In the genomic region with DNA sequence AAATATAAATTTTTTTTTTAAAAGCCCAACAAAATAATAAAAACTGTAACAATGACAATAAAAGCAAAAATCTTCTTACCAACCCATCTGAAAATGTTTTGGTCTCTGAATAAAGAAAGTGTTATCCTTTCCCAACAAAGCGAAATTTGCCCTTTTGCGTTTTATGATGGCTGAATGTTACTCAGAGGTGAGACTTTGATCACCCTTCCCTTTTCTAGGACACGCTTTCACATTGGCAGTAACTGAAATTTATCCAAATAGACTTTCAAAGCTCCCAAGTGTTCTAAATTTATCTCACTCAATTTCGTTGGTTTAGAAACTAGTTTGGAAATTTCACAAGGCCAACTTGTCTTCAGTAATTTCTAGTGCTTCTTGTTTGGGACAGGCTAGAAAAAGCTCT, we compare ENCODE assay signal across 17 cellular contexts.
"Had no signal": no experiment of that assay in that cellular context is flagged by ENCODE, and none has a peak within 500 bp of the region (broad histone marks: within the 10 kb centered on the region; RNA-seq: fewer than 3 reads in every experiment).

No MANE protein-coding gene starts in this region.

- H3K4me3 Mint-ChIP-seq: activated naive CD8-positive, alpha-beta T cell treated with anti-CD3 and anti-CD28 coated beads, Interleukin-2, amount 50 U/mL, for 24 hours; dendritic cell treated with granulocyte-macrophage colony-stimulating factor and Interleukin-4, amounts not matched to agents 40 ng/mL and 50 ng/mL, for 4 days; natural killer cell treated with Interleukin-12 subunit alpha and Interleukin-12 subunit beta and Interleukin-15 and Interleukin-18, amount 100 ng/mL, for 72 hours; stimulated activated memory B cell treated with anti-CD40 and anti-IgM and Interleukin-4, amounts not matched to agents 10 μg/mL and 1 μg/mL and 100 μg/mL, for 72 hours; type B pancreatic cell had no signal

- H3K9me3 Mint-ChIP-seq: activated naive CD8-positive, alpha-beta T cell treated with anti-CD3 and anti-CD28 coated beads, Interleukin-2, amount 50 U/mL, for 24 hours; natural killer cell treated with Interleukin-12 subunit alpha and Interleukin-12 subunit beta and Interleukin-15 and Interleukin-18, amount 100 ng/mL, for 72 hours had no signal

- H3K36me3 Mint-ChIP-seq: natural killer cell treated with Interleukin-12 subunit alpha and Interleukin-12 subunit beta and Interleukin-15 and Interleukin-18, amount 100 ng/mL, for 72 hours; stimulated activated memory B cell treated with anti-CD40 and anti-IgM and Interleukin-4, amounts not matched to agents 10 μg/mL and 1 μg/mL and 100 μg/mL, for 72 hours had no signal

- ATAC-seq: activated naive CD8-positive, alpha-beta T cell treated with anti-CD3 and anti-CD28 coated beads, Interleukin-2, amount 50 U/mL, for 24 hours; left ventricle myocardium superior; natural killer cell treated with Interleukin-12 subunit alpha and Interleukin-12 subunit beta and Interleukin-15 and Interleukin-18, amount 100 ng/mL, for 72 hours; sciatic nerve; stimulated activated memory B cell treated with anti-CD40 and anti-IgM and Interleukin-4, amounts not matched to agents 10 μg/mL and 1 μg/mL and 100 μg/mL, for 72 hours had no signal

- H3K27me3 Mint-ChIP-seq: dendritic cell treated with granulocyte-macrophage colony-stimulating factor and Interleukin-4, amounts not matched to agents 40 ng/mL and 50 ng/mL, for 4 days; progenitor cell of endocrine pancreas; type B pancreatic cell had no signal

- DNase-seq: activated CD4-positive, alpha-beta T cell treated with anti-CD3 and anti-CD28 coated beads, Interleukin-2, amount 50 U/mL, for 1 hour; activated CD8-positive, alpha-beta memory T cell treated with anti-CD3 and anti-CD28 coated beads for 24 hours; activated naive CD4-positive, alpha-beta T cell; activated naive CD8-positive, alpha-beta T cell treated with anti-CD3 and anti-CD28 coated beads, Interleukin-2, amount 50 U/mL, for 24 hours; aorta; erythroblast; hippocampal formation; kidney; left ventricle myocardium superior; mesenchymal stem cell; occipital lobe had no signal

- H3K27ac Mint-ChIP-seq: activated naive CD8-positive, alpha-beta T cell treated with anti-CD3 and anti-CD28 coated beads, Interleukin-2, amount 50 U/mL, for 24 hours; dendritic cell treated with granulocyte-macrophage colony-stimulating factor and Interleukin-4, amounts not matched to agents 40 ng/mL and 50 ng/mL, for 4 days; natural killer cell treated with Interleukin-12 subunit alpha and Interleukin-12 subunit beta and Interleukin-15 and Interleukin-18, amount 100 ng/mL, for 72 hours; progenitor cell of endocrine pancreas; stimulated activated memory B cell treated with anti-CD40 and anti-IgM and Interleukin-4, amounts not matched to agents 10 μg/mL and 1 μg/mL and 100 μg/mL, for 72 hours; type B pancreatic cell had no signal
